Comparison of ENCODE assay signal across 1 cellular context in genomic region chr1:192831706-192832355, GRCh38.
TF ChIP-seq lines count a peak whose summit lies in the region.

No MANE protein-coding gene starts in this region.

TF ChIP-seq in neural cell, 6 proteins besides CTCF, POLR2A, EP300 and RAD21 (continued from another document):
- TF ChIP-seq REST (IDR thresholded peaks at IDR 0.05; ENCODE audit: borderline replicate concordance) (no peak), MXI1 (conservative IDR thresholded peaks at IDR 0.05; ENCODE audit: poor library complexity, severe bottlenecking) (no peak), POLR2AphosphoS5 (IDR thresholded peaks at IDR 0.05) (no peak)
TF ChIP-seq in neural cell: peak in this region for 0.
